ENCODE assay signal across 29 cellular contexts in the genomic region with DNA sequence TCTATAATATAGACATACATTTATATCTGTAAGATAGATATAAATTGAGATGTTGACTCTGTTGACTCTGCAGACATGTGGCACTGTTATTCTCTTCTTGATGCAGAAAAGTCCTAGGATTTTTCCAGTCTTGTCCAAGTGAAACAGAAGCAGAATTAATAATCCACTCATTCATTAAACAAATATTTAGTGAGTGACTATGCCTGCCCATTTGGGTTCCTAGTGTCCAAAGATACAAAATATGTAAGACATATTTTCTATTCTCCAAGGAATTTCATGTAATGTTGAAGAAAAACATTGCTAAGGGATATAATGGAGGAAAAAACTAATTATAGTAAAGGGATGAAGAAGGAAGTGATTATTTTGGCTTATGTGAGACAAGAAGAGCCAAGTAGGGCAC. TPM values are rescaled to one million over a fixed set of nuclear protein-coding genes. Genes with fewer than 3 reads are reported as not detected.
"Had no signal": no experiment of that assay in that cellular context is flagged by ENCODE, and none has a peak within 500 bp of the region (broad histone marks: within the 10 kb centered on the region; RNA-seq: fewer than 3 reads in every experiment).

No MANE protein-coding gene starts in this region.

- H3K27ac ChIP-seq: colonic mucosa, epithelial cell of prostate, esophagus squamous epithelium, gastrocnemius medialis, heart right ventricle, hepatocyte, left lung, lower lobe of right lung had no signal

- H3K27me3 ChIP-seq: colonic mucosa, gastrocnemius medialis, left lung had no signal

- H2AFZ ChIP-seq: hepatocyte had no signal

- H3K4me1 ChIP-seq: colonic mucosa, gastrocnemius medialis, heart right ventricle, left lung, lower lobe of right lung had no signal

- H3K79me2 ChIP-seq: hepatocyte had no signal

- H3K4me2 ChIP-seq: hepatocyte had no signal

- DNase-seq: colonic mucosa; cortex of kidney; effector CD8-positive, alpha-beta T cell; effector memory CD8-positive, alpha-beta T cell; endodermal cell; erythroblast; esophagus squamous epithelium; foreskin fibroblast; foreskin melanocyte; gastrocnemius medialis; glutamatergic neuron; head of caudate nucleus; heart right ventricle; hypothalamus; immature natural killer cell; islet precursor cell; kidney; kidney glomerular epithelial cell; left cardiac atrium; left lung; left ventricle myocardium superior; lower lobe of right lung; mesenchymal stem cell; mucosa of descending colon; naive B cell had no signal

- H3K9me3 ChIP-seq: colonic mucosa, esophagus squamous epithelium, gastrocnemius medialis, heart right ventricle, left lung, lower lobe of right lung, mucosa of descending colon had no signal

- H3K36me3 ChIP-seq: colonic mucosa, esophagus squamous epithelium, gastrocnemius medialis, heart right ventricle, left lung, lower lobe of right lung had no signal

- ATAC-seq: effector memory CD8-positive, alpha-beta T cell; esophagus mucosa; gastrocnemius medialis; heart right ventricle; left cardiac atrium; left lung; left ventricle myocardium superior; lower lobe of right lung; mucosa of descending colon had no signal

- H3K4me3 ChIP-seq: colonic mucosa, esophagus squamous epithelium, gastrocnemius medialis, heart right ventricle, hepatocyte, left lung, lower lobe of right lung, mucosa of descending colon had no signal

RNA-seq across cellular contexts. Expression of gene PLEKHH2, which starts 20.1 kb away (rescaled TPM):
- total RNA-seq: lung microvascular endothelial cell had no signal

RNA-seq across cellular contexts. Expression of gene C1GALT1C1L, which starts 59.3 kb away (rescaled TPM):
- total RNA-seq: endodermal cell, lung microvascular endothelial cell had no signal
